ENCODE assay signal across 31 cellular contexts in the genomic region with DNA sequence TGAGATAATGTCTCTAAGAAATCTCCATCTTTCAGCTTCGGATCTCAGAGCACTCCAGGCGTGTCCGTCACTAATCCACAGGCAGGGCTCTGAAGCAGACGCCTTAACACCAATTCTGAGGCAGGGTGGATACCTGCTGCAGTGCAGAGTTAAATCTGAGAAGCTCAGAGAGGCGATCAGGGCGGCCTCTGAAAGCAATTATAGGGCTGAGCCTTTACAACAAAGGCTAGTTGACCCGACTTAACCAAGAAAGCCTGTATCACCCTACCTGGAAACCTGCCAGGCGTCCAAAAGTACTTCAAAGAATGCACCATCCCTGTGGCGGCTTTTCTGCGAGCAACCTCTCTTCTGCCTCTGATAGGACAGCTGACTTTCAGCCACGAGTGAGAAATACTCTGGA.
DNase-seq lines count a peak whose midpoint lies in the region; ATAC-seq, FAIRE-seq and TF ChIP-seq lines count a peak whose summit lies in the region.
"Had no signal": no experiment of that assay in that cellular context is flagged by ENCODE, and none has a peak within 500 bp of the region (broad histone marks: within the 10 kb centered on the region; RNA-seq: fewer than 3 reads in every experiment).

No MANE protein-coding gene starts in this region.

- ATAC-seq in GM23338 (no peak), HG03045 (IDR thresholded peaks at IDR 0.05; ENCODE audit: unreplicated experiment) (no peak)
- ATAC-seq: left ventricle myocardium superior, right cardiac atrium had no signal

- TF ChIP-seq POLR2A in H1 (IDR thresholded peaks at IDR 0.05; ENCODE audit: control extremely low read depth in 1 of 2, low read depth in 2 of 2, low read length in 2 of 2) = no peak

- H3K27me3 Mint-ChIP-seq in GM23338 (ENCODE audit: insufficient read depth, low read depth, poor library complexity) (peaks cover 9% of the 10 kb centered on the region), type B pancreatic cell (no peaks in the 10 kb centered on the region), glutamatergic neuron (ENCODE audit: unreplicated experiment) (no peaks in the 10 kb centered on the region)
- H3K27me3 Mint-ChIP-seq: activated CD4-positive, alpha-beta memory T cell treated with anti-CD3 and anti-CD28 coated beads, Interleukin-2, amount 10 ng/mL, durations not matched to agents 7 days and 5 days had no signal

- H3K9ac ChIP-seq in H1 (replicated peaks in 1 of 4; ENCODE audit: extremely low read depth in 1 of 4, low read depth in 3 of 4, low read length in 3 of 4) = no peak overlapping the region

- H3K27ac ChIP-seq in GM23338 (ENCODE audit: low read depth) (no peak overlapping the region), H1 (ENCODE audit: low read depth, low read length) (no peak overlapping the region)
- H3K27ac ChIP-seq: brain microvascular endothelial cell, spleen, stomach had no signal

- H2BK15ac ChIP-seq in H1 (ENCODE audit: low read length) = no peak overlapping the region

- no peak overlapping the region for H2AK5ac ChIP-seq in H1 (ENCODE audit: low read depth, low read length)

- H2BK12ac ChIP-seq in H1 (ENCODE audit: low read depth, low read length) = no peak overlapping the region

- H3K36me3 Mint-ChIP-seq in GM23338 (ENCODE audit: low read depth) (peaks cover 8% of the 10 kb centered on the region; the same call in 2 of the 3 replicates), type B pancreatic cell (no peaks in the 10 kb centered on the region), glutamatergic neuron (ENCODE audit: unreplicated experiment) (no peaks in the 10 kb centered on the region)

- CTCF ChIA-PET in H1 (lab: Charles Lee; ENCODE audit: partially characterized antibody) = interaction anchor here (0.8 to 1.8 kb wide), 3 partner anchors 10 to 15 kb away, joined by 3 to 5 read pairs (median 3); no protein-coding TSS in a partner anchor

- no peaks in the 10 kb centered on the region for H3K9me2 ChIP-seq in GM23338 (ENCODE audit: insufficient read depth)

- no peak for TF ChIP-seq RAD21 in H1 (IDR thresholded peaks at IDR 0.05 in 1 of 2, conservative IDR thresholded peaks at IDR 0.05 in 1 of 2; ENCODE audit: low read depth in 2 of 2, low read length in 2 of 2)

- H3K23ac ChIP-seq in H1 (ENCODE audit: insufficient read length) = no peak overlapping the region

- H3K4ac ChIP-seq in H1 (replicated peaks; ENCODE audit: insufficient read length, low read depth, low read length) = no peak overlapping the region

- H2BK5ac ChIP-seq in H1 (ENCODE audit: low read depth, low read length) = no peak overlapping the region

- H3K27ac Mint-ChIP-seq in GM23338 = no peak overlapping the region
- peak overlapping the region; percentile 64 for H3K27ac Mint-ChIP-seq in type B pancreatic cell
- no peak overlapping the region for H3K27ac Mint-ChIP-seq in glutamatergic neuron (ENCODE audit: unreplicated experiment)
- H3K27ac Mint-ChIP-seq: activated CD4-positive, alpha-beta memory T cell treated with anti-CD3 and anti-CD28 coated beads, Interleukin-2, amount 10 ng/mL, durations not matched to agents 7 days and 5 days; activated T-helper 1 cell treated with anti-CD3 and anti-CD28 coated beads, Interleukin-12 subunit alpha, Interleukin-12 subunit beta, Interleukin-2, Interleukin-4 antibody, amounts not matched to agents 30 ng/mL and 10 ng/mL and 1 ng/mL, durations not matched to agents 14 hours and 24 hours and 36 hours; endodermal cell had no signal

- in situ Hi-C loops in G401 (cut with HindIII; ENCODE audit: low sequenced_read_pairs) = no loop called here

- H3K4me3 ChIP-seq in GM23338 = no peak overlapping the region
- no peak overlapping the region for H3K4me3 ChIP-seq in H1 (ENCODE audit: extremely low read depth in 1 of 4, insufficient read depth in 2 of 4, low read depth in 3 of 4, low read length in 4 of 4)
- H3K4me3 ChIP-seq: spleen, stomach had no signal

- no peaks in the 10 kb centered on the region for H3K4me1 ChIP-seq in GM23338 (ENCODE audit: insufficient read depth)
- no peaks in the 10 kb centered on the region for H3K4me1 ChIP-seq in H1 (replicated peaks in 1 of 4; ENCODE audit: control insufficient read depth in 3 of 4, insufficient read depth in 4 of 4, low read length in 3 of 4)
- H3K4me1 ChIP-seq: spleen, stomach had no signal

- H4K8ac ChIP-seq in H1 (ENCODE audit: extremely low read depth, insufficient read depth, low read length) = no peak overlapping the region

- H3K36me3 ChIP-seq in GM23338 (ENCODE audit: insufficient read depth) (no peaks in the 10 kb centered on the region), H1 (ENCODE audit: control insufficient read depth in 2 of 4, insufficient read depth in 4 of 4, low read length in 3 of 4) (no peaks in the 10 kb centered on the region)
- H3K36me3 ChIP-seq: brain microvascular endothelial cell, spleen, stomach had no signal

- H3K9me3 ChIP-seq in H1 (ENCODE audit: insufficient read depth in 2 of 2, low read depth in 1 of 2, low read length in 1 of 2) = no peaks in the 10 kb centered on the region

- H3K4me3 Mint-ChIP-seq in GM23338 (no peak overlapping the region), type B pancreatic cell (no peak overlapping the region), glutamatergic neuron (ENCODE audit: unreplicated experiment) (no peak overlapping the region)
- H3K4me3 Mint-ChIP-seq: activated CD4-positive, alpha-beta memory T cell treated with anti-CD3 and anti-CD28 coated beads, Interleukin-2, amount 10 ng/mL, durations not matched to agents 7 days and 5 days; activated T-helper 1 cell treated with anti-CD3 and anti-CD28 coated beads, Interleukin-12 subunit alpha, Interleukin-12 subunit beta, Interleukin-2, Interleukin-4 antibody, amounts not matched to agents 30 ng/mL and 10 ng/mL and 1 ng/mL, durations not matched to agents 14 hours and 24 hours and 36 hours; endodermal cell had no signal

- no peak overlapping the region for H4K5ac ChIP-seq in H1 (ENCODE audit: insufficient read length, low read depth, low read length)

- no peak for FAIRE-seq in H1 (lab: Jason Lieb, UNC)
- FAIRE-seq: GM18507, GM19239, kidney, RCC 7860 had no signal

- H2AFZ ChIP-seq in GM23338 (peak overlapping the region; percentile 56; the same call in 1 of the 2 replicates), H1 (ENCODE audit: low read length) (no peak overlapping the region)

- H3K27me3 ChIP-seq in GM23338 (ENCODE audit: insufficient read depth) (no peaks in the 10 kb centered on the region), H1 (replicated peaks in 1 of 4; ENCODE audit: control insufficient read depth in 3 of 4, extremely low read depth in 1 of 4, insufficient read depth in 3 of 4, low read length in 3 of 4) (no peaks in the 10 kb centered on the region)
- H3K27me3 ChIP-seq: brain microvascular endothelial cell had no signal

- no peaks in the 10 kb centered on the region for H3F3A ChIP-seq in GM23338 (replicated peaks; ENCODE audit: low read depth)

- TF ChIP-seq CTCF in GM23338 (conservative IDR thresholded peaks at IDR 0.05; ENCODE audit: low read depth in 2 of 2) = no peak
- TF ChIP-seq CTCF in H1 (IDR thresholded peaks at IDR 0.05; ENCODE audit: control extremely low read depth in 1 of 3, insufficient read depth in 1 of 3, low read depth in 1 of 3, low read length in 3 of 3) = no peak
- no peak for TF ChIP-seq CTCF in type B pancreatic cell (conservative IDR thresholded peaks at IDR 0.05)
- TF ChIP-seq CTCF in glutamatergic neuron (IDR thresholded peaks at IDR 0.05; ENCODE audit: partially characterized antibody, unreplicated experiment) = no peak

- no peak overlapping the region for H2BK120ac ChIP-seq in H1 (replicated peaks; ENCODE audit: low read depth, low read length)

- H3K9me3 Mint-ChIP-seq in GM23338 (peaks cover 12% of the 10 kb centered on the region), type B pancreatic cell (peaks cover 11% of the 10 kb centered on the region), glutamatergic neuron (ENCODE audit: unreplicated experiment) (no peaks in the 10 kb centered on the region)

- H3K56ac ChIP-seq in H1 (replicated peaks; ENCODE audit: insufficient read length, low read depth, low read length) = no peak overlapping the region

- H3K14ac ChIP-seq in H1 (ENCODE audit: insufficient read length) = no peak overlapping the region

- H4K20me1 ChIP-seq in GM23338 (replicated peaks; ENCODE audit: insufficient read depth) (no peaks in the 10 kb centered on the region), H1 (replicated peaks in 1 of 2; ENCODE audit: control insufficient read depth in 1 of 2, insufficient read depth in 2 of 2, low read length in 2 of 2) (no peaks in the 10 kb centered on the region)

- no peaks in the 10 kb centered on the region for H3K23me2 ChIP-seq in H1 (ENCODE audit: low read depth, low read length)

- H3K4me2 ChIP-seq in GM23338 = no peak overlapping the region
- H3K4me2 ChIP-seq in H1 (ENCODE audit: insufficient read depth in 1 of 2, low read depth in 2 of 2, low read length in 2 of 2) = no peak overlapping the region

- no peak overlapping the region for H3K18ac ChIP-seq in H1 (ENCODE audit: extremely low read depth, low read length)

- H3K79me2 ChIP-seq in GM23338 (replicated peaks; ENCODE audit: insufficient read depth) (no peaks in the 10 kb centered on the region), H1 (ENCODE audit: control insufficient read depth in 1 of 2, insufficient read depth in 2 of 2, low read length in 2 of 2) (no peaks in the 10 kb centered on the region)

- 85% methylated on average over 11 of the region's 11 CpGs; no CpG with 5 or more reads in 1 of the 2 experiments for WGBS in H1 (ENCODE audit: extremely low coverage in 1 of 2, insufficient coverage in 1 of 2, insufficient read length in 1 of 2, insufficient replicate concordance in 2 of 2, low coverage in 1 of 2, low lambda C conversion rate in 2 of 2, missing lambda C conversion rate in 1 of 2), 2 experiments

- no peak overlapping the region for H4K91ac ChIP-seq in H1 (replicated peaks; ENCODE audit: insufficient read length, low read length)

- H3K79me1 ChIP-seq in H1 (ENCODE audit: low read depth, low read length) = no peaks in the 10 kb centered on the region

- peak overlapping the region; percentile 41; the same call in 1 of the 2 replicates for H2BK20ac ChIP-seq in H1 (ENCODE audit: low read length)

- POLR2A ChIA-PET in H1 (lab: Charles Lee; ENCODE audit: partially characterized antibody) = no interaction called here

- DNase-seq in GM23338 (ENCODE audit: low spot score) (no peak), NCI-H69 (lab: John Stamatoyannopoulos, UW) (peak; percentile 64), H1 (ENCODE audit: low read depth in 1 of 2, low spot score in 2 of 2) (no peak), type B pancreatic cell (ENCODE audit: extremely low spot score, unreplicated experiment) (no peak), glutamatergic neuron (no peak), G401 (ENCODE audit: low spot score) (no peak)
- DNase-seq: activated CD4-positive, alpha-beta memory T cell treated with anti-CD3 and anti-CD28 coated beads, Interleukin-2, amount 10 ng/mL, durations not matched to agents 7 days and 5 days; activated CD8-positive, alpha-beta memory T cell treated with anti-CD3 and anti-CD28 coated beads, Interleukin-2, amount 50 U/mL, for 4 hours; activated naive CD4-positive, alpha-beta T cell treated with anti-CD3 and anti-CD28 coated beads, Interleukin-2, amount 50 U/mL, for 16 hours; amniotic stem cell; brain microvascular endothelial cell; C1 segment of cervical spinal cord; cerebellar nuclear complex; COR-L47; dermis blood vessel endothelial cell; DMS79; endodermal cell; GOT3; head of caudate nucleus; kidney; left ventricle myocardium superior; mesendoderm; NCI-H510A treated with DMSO at 0.1 percent for 48 hours; right cardiac atrium; spleen; stomach had no signal

- TF ChIP-seq EP300 in H1 (IDR thresholded peaks at IDR 0.05; ENCODE audit: borderline replicate concordance in 1 of 2, low read depth in 2 of 2, low read length in 2 of 2) = no peak

- H3K4me1 Mint-ChIP-seq in GM23338 = 0 out of 3 replicates have a peak, but pooled peaks cover 2% of the 10 kb centered on the region
- peaks cover 12% of the 10 kb centered on the region for H3K4me1 Mint-ChIP-seq in type B pancreatic cell (ENCODE audit: unreplicated experiment)
- no peaks in the 10 kb centered on the region for H3K4me1 Mint-ChIP-seq in glutamatergic neuron (ENCODE audit: low read depth, unreplicated experiment)
- H3K4me1 Mint-ChIP-seq: activated CD4-positive, alpha-beta memory T cell treated with anti-CD3 and anti-CD28 coated beads, Interleukin-2, amount 10 ng/mL, durations not matched to agents 7 days and 5 days had no signal
